In genomic region chr1:111446967-111447892, GRCh38 we compare ENCODE assay signal across 12 cellular contexts. TPM values are rescaled to one million over a fixed set of nuclear protein-coding genes. Genes with fewer than 3 reads are reported as not detected.
DNase-seq lines count a peak whose midpoint lies in the region; ATAC-seq and TF ChIP-seq lines count a peak whose summit lies in the region.
"Had no signal": no experiment of that assay in that cellular context is flagged by ENCODE, and none has a peak within 500 bp of the region (broad histone marks: within the 10 kb centered on the region; RNA-seq: fewer than 3 reads in every experiment).

No MANE protein-coding gene starts in this region.

- peaks cover 33% of the 10 kb centered on the region; the same call in 1 of the 2 replicates for H4K20me1 ChIP-seq in BLaER1
- no peaks in the 10 kb centered on the region for H4K20me1 ChIP-seq in KMS-11 (ENCODE audit: insufficient read depth)

- H3K27ac ChIP-seq in BLaER1 (no peak overlapping the region), KMS-11 (no peak overlapping the region), mesodermal cell (ENCODE audit: low read depth, low read length, severe bottlenecking) (no peak overlapping the region), Peyer's patch (peak overlapping the region in 1 of 4 donors; percentile 17)

- peak overlapping the region; percentile 93 for H3K4me2 ChIP-seq in BLaER1
- H3K4me2 ChIP-seq in KMS-11: peak overlapping the region; percentile 84

- H3K79me2 ChIP-seq in KMS-11 (ENCODE audit: insufficient read depth, low read depth): peaks cover 38% of the 10 kb centered on the region

- TF ChIP-seq CTCF in KMS-11 (conservative IDR thresholded peaks at IDR 0.05; ENCODE audit: low read depth, low read length) (no peak), choroid plexus epithelial cell (conservative IDR thresholded peaks at IDR 0.05; ENCODE audit: low read depth, low read length) (no peak), Peyer's patch (IDR thresholded peaks at IDR 0.05) (no peak)

- H3K27me3 ChIP-seq in BLaER1 (no peaks in the 10 kb centered on the region), KMS-11 (ENCODE audit: insufficient read depth, low read depth) (no peaks in the 10 kb centered on the region), Peyer's patch (no peaks in the 10 kb centered on the region)
- H3K27me3 ChIP-seq: pancreas had no signal

- H3K4me3 ChIP-seq in BLaER1 (peak overlapping the region; percentile 89), KMS-11 (IDR thresholded peaks at IDR 0.05; ENCODE audit: insufficient read depth, low read depth, low read length) (no peak overlapping the region), choroid plexus epithelial cell (ENCODE audit: low read depth, low read length) (no peak overlapping the region), mesodermal cell (ENCODE audit: extremely low read depth, insufficient read depth, low read length, poor library complexity, severe bottlenecking) (peak overlapping the region; percentile 89), Peyer's patch (peak overlapping the region in 2 of 4 donors; percentile 78 to 97)

- H3K4me1 ChIP-seq in BLaER1 (peaks cover 45% of the 10 kb centered on the region), KMS-11 (ENCODE audit: low read depth, poor library complexity, severe bottlenecking) (peaks cover 28% of the 10 kb centered on the region), mesodermal cell (ENCODE audit: control insufficient read depth, insufficient read depth, low read length, poor library complexity, severe bottlenecking) (peaks cover 27% of the 10 kb centered on the region), Peyer's patch (peaks cover 0 to 46% (median 4%) of the 10 kb centered on the region in 4 donors)

- TF ChIP-seq POLR2A in Peyer's patch (IDR thresholded peaks at IDR 0.05): no peak

- H2AFZ ChIP-seq in KMS-11 (ENCODE audit: low read depth): no peak overlapping the region

- no peaks in the 10 kb centered on the region for H3K9me3 ChIP-seq in BLaER1
- no peaks in the 10 kb centered on the region for H3K9me3 ChIP-seq in mesodermal cell (ENCODE audit: control insufficient read depth, low read length)
- H3K9me3 ChIP-seq in Peyer's patch: no peaks in the 10 kb centered on the region
- H3K9me3 ChIP-seq: pancreas had no signal

- peaks cover 70% of the 10 kb centered on the region for H3K36me3 ChIP-seq in BLaER1
- H3K36me3 ChIP-seq in KMS-11 (ENCODE audit: insufficient read depth): no peaks in the 10 kb centered on the region
- peaks cover 64% of the 10 kb centered on the region for H3K36me3 ChIP-seq in mesodermal cell (ENCODE audit: control insufficient read depth, insufficient read depth, low read length)
- H3K36me3 ChIP-seq in Peyer's patch: peaks cover 0 to 22% (median 0%) of the 10 kb centered on the region in 3 donors

- WGBS in mesodermal cell (ENCODE audit: insufficient coverage in 2 of 2), 2 experiments: 78 to 84% methylated on average over 3 of the region's 4 CpGs

- DNase-seq in choroid plexus epithelial cell (ENCODE audit: low read depth) (peak; percentile 34), HuH-7 (ENCODE audit: low spot score) (no peak), LoVo (ENCODE audit: low spot score) (no peak), Peyer's patch (no peak)
- DNase-seq: EL; MV-4-11; stimulated activated naive CD4-positive, alpha-beta T cell treated with Interleukin-2 at 50 U/mL for 16 hours had no signal

- no peak for ATAC-seq in GM19452 (IDR thresholded peaks at IDR 0.05; ENCODE audit: unreplicated experiment)

- H3K9ac ChIP-seq in BLaER1: peak overlapping the region; percentile 2; the same call in 1 of the 2 replicates
- H3K9ac ChIP-seq in KMS-11: no peak overlapping the region

RNA-seq across cellular contexts. Expression of gene WDR77, which starts 1.8 kb away (rescaled TPM):
- polyA plus RNA-seq in mesodermal cell (2013, experiment 1 of 2): 52.0 TPM
- 45.4 TPM for polyA plus RNA-seq in mesodermal cell (2013, experiment 2 of 2)
- 10 to 100 TPM; 19.0 to 33.0 (median 26.4) TPM for total RNA-seq in Peyer's patch

RNA-seq across cellular contexts. Expression of gene ATP5PB, which starts 2.0 kb away (rescaled TPM):
- polyA plus RNA-seq in mesodermal cell (2013, experiment 1 of 2): 388 TPM
- 388 TPM for polyA plus RNA-seq in mesodermal cell (2013, experiment 2 of 2)
- 100 to 1,000 TPM in 3 of 4 donors, 10 to 100 TPM in 1; 86.6 to 271 (median 136) TPM for total RNA-seq in Peyer's patch

RNA-seq across cellular contexts. Expression of gene OVGP1, which starts 19.7 kb away (rescaled TPM):
- 3.6 TPM for polyA plus RNA-seq in mesodermal cell (2013, experiment 1 of 2)
- 2.4 TPM for polyA plus RNA-seq in mesodermal cell (2013, experiment 2 of 2)
- 10 to 100 TPM in 2 of 4 donors, 1 to 10 TPM in 2; 3.5 to 13.0 (median 8.5) TPM for total RNA-seq in Peyer's patch

RNA-seq across cellular contexts. Expression of gene C1orf162, which starts 26.6 kb away (rescaled TPM):
- polyA plus RNA-seq in mesodermal cell (2013, experiment 1 of 2): 0.96 TPM
- polyA plus RNA-seq in mesodermal cell (2013, experiment 2 of 2): 0.71 TPM
- 10 to 100 TPM in 1 of 4 donors, 1 to 10 TPM in 3; 3.9 to 30.5 (median 6.8) TPM for total RNA-seq in Peyer's patch

RNA-seq across cellular contexts. Expression of gene ADORA3, which starts 56.2 kb away (rescaled TPM):
- not detected for polyA plus RNA-seq in mesodermal cell (2013, experiment 1 of 2)
- polyA plus RNA-seq in mesodermal cell (2013, experiment 2 of 2): not detected
- total RNA-seq in Peyer's patch: 10 to 100 TPM in 1 of 4 donors, 1 to 10 TPM in 2, not detected in 1; 2.3 to 14.9 (median 4.7) TPM

Comparison
In these comparisons a context has a peak if more than half of its experiments do, and no peak if none do; other contexts are left out.
1. H3K4me3 ChIP-seq: peak in BLaER1 (single experiment) and mesodermal cell (single experiment); none in KMS-11 (single experiment) and choroid plexus epithelial cell (single experiment).